Comparison of ENCODE assay signal across 8 cellular contexts in the genomic region with DNA sequence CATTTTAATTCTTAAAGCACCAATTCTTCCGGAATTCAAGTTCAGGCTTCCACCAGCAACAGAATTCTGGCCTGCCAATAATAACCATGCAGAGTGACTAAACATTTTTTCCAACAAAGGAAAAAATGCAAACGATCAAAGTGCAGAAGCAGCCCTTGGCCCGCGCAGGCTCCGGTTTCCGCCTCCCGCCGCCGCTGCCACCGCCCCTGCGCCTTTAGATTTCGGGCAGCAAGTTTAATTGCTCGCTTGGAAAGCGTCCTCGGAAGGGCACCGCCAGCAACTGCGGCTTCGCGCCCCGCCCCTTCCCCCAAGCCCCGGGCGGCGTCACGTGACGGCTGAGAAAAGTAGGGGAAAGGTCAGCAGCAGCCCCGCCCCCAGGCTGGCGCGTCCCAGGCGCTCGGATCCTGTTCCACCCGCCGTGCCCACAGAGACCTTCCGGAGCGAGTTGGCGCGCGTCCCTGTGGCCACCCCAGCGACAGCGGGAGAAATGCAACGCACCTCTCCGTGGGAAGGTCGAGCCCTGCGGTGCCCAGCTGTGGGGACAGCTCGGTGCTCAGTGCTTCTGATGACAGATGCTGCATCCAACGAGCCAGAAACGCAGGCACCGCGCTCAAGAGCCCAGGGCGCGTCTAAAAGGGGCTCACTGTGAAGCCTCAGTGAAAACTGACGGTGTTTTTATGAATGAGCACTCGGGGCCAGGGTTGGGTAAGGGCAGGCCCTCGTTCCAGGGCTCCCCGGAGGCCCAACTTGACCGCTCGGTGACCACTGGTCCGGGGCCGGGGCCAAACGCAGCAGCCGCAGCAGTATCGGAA.
DNase-seq lines count a peak whose midpoint lies in the region; ATAC-seq and TF ChIP-seq lines count a peak whose summit lies in the region.

No MANE protein-coding gene starts in this region.

- ATAC-seq in HG03045 (IDR thresholded peaks at IDR 0.05; ENCODE audit: unreplicated experiment) (peak; percentile 45), HG03571 (IDR thresholded peaks at IDR 0.05; ENCODE audit: unreplicated experiment) (no peak)

- H3K27ac ChIP-seq in caudate nucleus (ENCODE audit: low read depth, low read length) = peak overlapping the region; percentile 95

- in situ Hi-C loops in GM13977 (cut with MboI; ENCODE audit: low pct_unique_long_range_greater_than_20kb, low sequenced_read_pairs, unreplicated experiment) = no loop called here

- DNase-seq in GM13977 (ENCODE audit: low spot score) (peak; percentile 92), NCI-H2227 treated with DMSO at 0.1 percent for 48 hours (lab: John Stamatoyannopoulos, UW) (peak; percentile 94), caudate nucleus (lab: John Stamatoyannopoulos, UW) (peak in 56 of 61 donors; percentile 14 to 90 (median 74)), inferior parietal cortex (ENCODE audit: extremely low spot score) (peak; percentile 68), smooth muscle cell of the brain vasculature (ENCODE audit: low read depth, low spot score) (peak; percentile 75)
- peak; percentile 80 to 91 (median 84) for DNase-seq in activated CD4-positive, CD25-positive, alpha-beta regulatory T cell (lab: John Stamatoyannopoulos, UW)

- no peak for TF ChIP-seq CTCF in GM13977 (IDR thresholded peaks at IDR 0.05; ENCODE audit: extremely low read depth, insufficient read depth, missing control alignments)
